ENCODE assay signal across 25 cellular contexts in genomic region chr3:158354713-158355112, GRCh38.
A peak's percentile ranks its signal among the peaks of the same experiment; 100 is the strongest.
DNase-seq lines count a peak whose midpoint lies in the region; ATAC-seq, FAIRE-seq and TF ChIP-seq lines count a peak whose summit lies in the region.
"Had no signal": no experiment of that assay in that cellular context is flagged by ENCODE, and none has a peak within 500 bp of the region (broad histone marks: within the 10 kb centered on the region; RNA-seq: fewer than 3 reads in every experiment).

No MANE protein-coding gene starts in this region.

- H3K23ac ChIP-seq in H9 (ENCODE audit: insufficient read length, low read depth, low read length) = no peak overlapping the region

- H4K8ac ChIP-seq in H9 (replicated peaks; ENCODE audit: insufficient read length, low read depth, low read length) = no peak overlapping the region

- H3K4ac ChIP-seq in H9 (ENCODE audit: low read depth, low read length) = no peak overlapping the region

- TF ChIP-seq CTCF in OCI-LY3 (IDR thresholded peaks at IDR 0.05; ENCODE audit: low read depth, low read length) (no peak), H9 (conservative IDR thresholded peaks at IDR 0.05) (no peak)

- peak overlapping the region; percentile 39 for H3K4me2 ChIP-seq in OCI-LY3 (ENCODE audit: low read length)
- H3K4me2 ChIP-seq in H9 (ENCODE audit: insufficient read depth, insufficient read length, low read length) = no peak overlapping the region
- H3K4me2 ChIP-seq: A549 had no signal

- no peak overlapping the region for H2BK20ac ChIP-seq in H9 (ENCODE audit: low read depth, low read length, poor library complexity, severe bottlenecking)

- no peak for DNase-seq in GM18507 (ENCODE audit: extremely low spot score, insufficient read length, low read depth)
- DNase-seq in HuH-7.5 (ENCODE audit: low spot score) = no peak
- no peak for DNase-seq in H9
- no peak for DNase-seq in CD8-positive, alpha-beta memory T cell
- DNase-seq: activated CD4-positive, alpha-beta T cell treated with anti-CD3 and anti-CD28 coated beads, Interleukin-2, amount 50 U/mL, for 4 hours; activated CD8-positive, alpha-beta memory T cell treated with anti-CD3 and anti-CD28 coated beads, Interleukin-2, amount 50 U/mL, for 48 hours; activated effector memory CD4-positive, alpha-beta T cell treated with anti-CD3 and anti-CD28 coated beads, Interleukin-2, amount 50 U/mL, for 16 hours; BE2C; Calu3; EL; esophagus squamous epithelium; naive thymus-derived CD4-positive, alpha-beta T cell; NCI-H187; PC-3; right cardiac atrium; stimulated activated CD4-positive, alpha-beta T cell treated with anti-CD3 and anti-CD28 coated beads, Interleukin-12 subunit alpha, Interleukin-12 subunit beta, amount 100 ng/mL, for 4 hours; upper lobe of right lung had no signal

- H3K18ac ChIP-seq in H9 (ENCODE audit: insufficient read length, low read depth, low read length) = no peak overlapping the region

- H4K5ac ChIP-seq in H9 (ENCODE audit: insufficient read length, low read depth, low read length) = no peak overlapping the region

- POLR2A ChIA-PET in CD8-positive, alpha-beta memory T cell (lab: Charles Lee) = interaction anchor here (0.6 kb wide), 1 partner anchor 83 kb away, joined by 3 read pairs; no protein-coding TSS in a partner anchor

- H3K36me3 ChIP-seq in OCI-LY3 (replicated peaks; ENCODE audit: low read depth, low read length) = peaks cover 6% of the 10 kb centered on the region
- peaks cover under 1% of the 10 kb centered on the region for H3K36me3 ChIP-seq in CD8-positive, alpha-beta memory T cell (ENCODE audit: insufficient read depth, low read length)
- H3K36me3 ChIP-seq: BE2C, esophagus squamous epithelium, upper lobe of right lung had no signal

- H4K20me1 ChIP-seq in OCI-LY3 (ENCODE audit: insufficient read depth, low read length) (no peaks in the 10 kb centered on the region), H9 (ENCODE audit: control insufficient read depth, insufficient read depth, insufficient read length) (no peaks in the 10 kb centered on the region)

- H3K4me1 Mint-ChIP-seq in H9 = no peaks in the 10 kb centered on the region
- H3K4me1 Mint-ChIP-seq in CD8-positive, alpha-beta memory T cell = peaks cover 0 to 6% (median 1%) of the 10 kb centered on the region in 3 donors

- peak; percentile 41 for FAIRE-seq in GM18507 (lab: Jason Lieb, UNC)
- FAIRE-seq: A549 had no signal

- no peak overlapping the region for H3K4me3 Mint-ChIP-seq in H9
- no peak overlapping the region for H3K4me3 Mint-ChIP-seq in CD8-positive, alpha-beta memory T cell
- H3K4me3 Mint-ChIP-seq: naive thymus-derived CD4-positive, alpha-beta T cell had no signal

- H3T11ph ChIP-seq in H9 (ENCODE audit: low read length) = no peak overlapping the region

- no peaks in the 10 kb centered on the region for H3K9me3 Mint-ChIP-seq in H9
- H3K9me3 Mint-ChIP-seq in CD8-positive, alpha-beta memory T cell = peaks cover 0 to 3% (median 0%) of the 10 kb centered on the region in 5 donors

- no peaks in the 10 kb centered on the region for H3K79me1 ChIP-seq in H9 (ENCODE audit: insufficient read depth, low read depth, low read length, poor library complexity, severe bottlenecking)

- no peak overlapping the region for H2BK15ac ChIP-seq in H9 (ENCODE audit: low read depth, low read length)

- H3K56ac ChIP-seq in H9 (ENCODE audit: insufficient read length, low read depth, low read length) = no peak overlapping the region

- H3K9me3 ChIP-seq in OCI-LY3 (ENCODE audit: insufficient read depth, low read length) (no peaks in the 10 kb centered on the region; the same call in 1 of the 2 replicates), H9 (ENCODE audit: control insufficient read depth, low read depth, low read length) (no peaks in the 10 kb centered on the region)
- no peaks in the 10 kb centered on the region for H3K9me3 ChIP-seq in CD8-positive, alpha-beta memory T cell (ENCODE audit: low read length)
- H3K9me3 ChIP-seq: A549, BE2C, esophagus squamous epithelium, upper lobe of right lung had no signal

- peak overlapping the region; percentile 45 for H3K27ac ChIP-seq in OCI-LY3 (ENCODE audit: low read length)
- H3K27ac ChIP-seq in H9 (ENCODE audit: insufficient read length, low read depth, low read length) = no peak overlapping the region
- no peak overlapping the region for H3K27ac ChIP-seq in CD8-positive, alpha-beta memory T cell (ENCODE audit: low read depth, low read length)
- H3K27ac ChIP-seq: A549, esophagus squamous epithelium, HL-60, upper lobe of right lung, VCaP had no signal

- H2AFZ ChIP-seq in OCI-LY3 (ENCODE audit: low read depth, low read length) (no peak overlapping the region), H9 (ENCODE audit: low read length) (no peak overlapping the region)

- H3K4me3 ChIP-seq in OCI-LY3 (ENCODE audit: low read length) = no peak overlapping the region
- H3K4me3 ChIP-seq in CD8-positive, alpha-beta memory T cell (ENCODE audit: low read length) = no peak overlapping the region
- H3K4me3 ChIP-seq: A549, esophagus squamous epithelium, upper lobe of right lung had no signal

- H3K79me2 ChIP-seq in OCI-LY3 (ENCODE audit: low read length) (no peaks in the 10 kb centered on the region), H9 (ENCODE audit: insufficient read depth, low read length) (no peaks in the 10 kb centered on the region)

- no peaks in the 10 kb centered on the region for H3K23me2 ChIP-seq in H9 (ENCODE audit: insufficient read length, low read depth, low read length, poor library complexity, severe bottlenecking)

- no peak overlapping the region for H2BK120ac ChIP-seq in H9 (ENCODE audit: low read depth, low read length, poor library complexity, severe bottlenecking)

- H2BK5ac ChIP-seq in H9 (ENCODE audit: insufficient read length, low read length) = no peak overlapping the region

- no peaks in the 10 kb centered on the region for H3K27me3 ChIP-seq in OCI-LY3 (ENCODE audit: low read depth, low read length)
- no peaks in the 10 kb centered on the region for H3K27me3 ChIP-seq in H9 (ENCODE audit: insufficient read depth, low read length)
- H3K27me3 ChIP-seq in CD8-positive, alpha-beta memory T cell (ENCODE audit: insufficient read depth, low read length, poor library complexity, severe bottlenecking) = no peaks in the 10 kb centered on the region
- H3K27me3 ChIP-seq: BE2C, esophagus squamous epithelium, upper lobe of right lung had no signal

- H4K91ac ChIP-seq in H9 (ENCODE audit: insufficient read length, low read depth, low read length) = no peak overlapping the region

- H3K27me3 Mint-ChIP-seq in H9 (ENCODE audit: low read depth) = no peaks in the 10 kb centered on the region
- no peaks in the 10 kb centered on the region for H3K27me3 Mint-ChIP-seq in CD8-positive, alpha-beta memory T cell
- H3K27me3 Mint-ChIP-seq: naive thymus-derived CD4-positive, alpha-beta T cell had no signal

- peak; percentile 53 for ATAC-seq in GM19467 (IDR thresholded peaks at IDR 0.05; ENCODE audit: unreplicated experiment)
- ATAC-seq in HG03139 (IDR thresholded peaks at IDR 0.05; ENCODE audit: unreplicated experiment) = peak; percentile 51
- ATAC-seq in GM19035 (IDR thresholded peaks at IDR 0.05; ENCODE audit: unreplicated experiment) = no peak
- ATAC-seq: A549; left lobe of liver; naive thymus-derived CD4-positive, alpha-beta T cell; PC-3; right cardiac atrium; upper lobe of right lung had no signal

- no peak overlapping the region for H3K14ac ChIP-seq in H9 (ENCODE audit: insufficient read depth, low read length)

- H2AK5ac ChIP-seq in H9 (ENCODE audit: insufficient read length, low read length) = no peak overlapping the region

- no peak overlapping the region for H2BK12ac ChIP-seq in H9 (ENCODE audit: insufficient read length, low read depth, low read length)

- no peaks in the 10 kb centered on the region for H3K36me3 Mint-ChIP-seq in H9 (ENCODE audit: insufficient read depth in 1 of 3, low read depth in 3 of 3)
- H3K36me3 Mint-ChIP-seq in CD8-positive, alpha-beta memory T cell = peaks cover 7 to 22% (median 9%) of the 10 kb centered on the region in 3 donors

- no peak overlapping the region for H3K27ac Mint-ChIP-seq in H9
- no peak overlapping the region for H3K27ac Mint-ChIP-seq in CD8-positive, alpha-beta memory T cell
- H3K27ac Mint-ChIP-seq: naive thymus-derived CD4-positive, alpha-beta T cell had no signal

- WGBS in H9 (ENCODE audit: extremely low coverage, insufficient read length, low lambda C conversion rate) = no CpG with 5 or more reads among the region's 2 CpGs

- CTCF ChIA-PET in CD8-positive, alpha-beta memory T cell (lab: Charles Lee) = interaction anchor here (0.7 kb wide), 1 partner anchor 60 kb away, joined by 3 read pairs; no protein-coding TSS in a partner anchor

- no peak overlapping the region; the same call in 1 of the 2 replicates for H3K9ac ChIP-seq in OCI-LY3 (ENCODE audit: low read length)
- H3K9ac ChIP-seq in H9 (ENCODE audit: extremely low read depth, insufficient read length, low read length) = no peak overlapping the region

- H3K4me1 ChIP-seq in OCI-LY3 (ENCODE audit: low read length) (peaks cover 42% of the 10 kb centered on the region), H9 (ENCODE audit: insufficient read depth, low read length) (no peaks in the 10 kb centered on the region)
- no peaks in the 10 kb centered on the region for H3K4me1 ChIP-seq in CD8-positive, alpha-beta memory T cell (ENCODE audit: insufficient read depth, low read length)
- H3K4me1 ChIP-seq: A549, esophagus squamous epithelium, upper lobe of right lung had no signal
